Comparison of ENCODE assay signal across 23 cellular contexts in genomic region chr7:38846280-38846679, GRCh38.
DNase-seq lines count a peak whose midpoint lies in the region; ATAC-seq, FAIRE-seq and TF ChIP-seq lines count a peak whose summit lies in the region.
"Had no signal": no experiment of that assay in that cellular context is flagged by ENCODE, and none has a peak within 500 bp of the region (broad histone marks: within the 10 kb centered on the region; RNA-seq: fewer than 3 reads in every experiment).

No MANE protein-coding gene starts in this region.

- H3K23ac ChIP-seq in mesenchymal stem cell (ENCODE audit: low read length in 2 of 2): no peak overlapping the region

- H3K4ac ChIP-seq in mesenchymal stem cell (ENCODE audit: low read depth in 1 of 2, low read length in 2 of 2): no peak overlapping the region

- no peak for TF ChIP-seq POLR2A in H54 (IDR thresholded peaks at IDR 0.05; ENCODE audit: low read depth, low read length)

- H3K18ac ChIP-seq in mesenchymal stem cell (ENCODE audit: low read depth in 1 of 2, low read length in 2 of 2): no peak overlapping the region

- H3K4me1 ChIP-seq in astrocyte (ENCODE audit: insufficient read depth, low read length) (peaks cover 1% of the 10 kb centered on the region), mesenchymal stem cell (ENCODE audit: control insufficient read depth, insufficient read depth, low read depth, low read length) (no peaks in the 10 kb centered on the region)
- H3K4me1 ChIP-seq: parathyroid adenoma had no signal

- POLR2A ChIA-PET in BJ (lab: Charles Lee): no interaction called here
- POLR2A ChIA-PET in T-cell (lab: Charles Lee): no interaction called here

- no peak overlapping the region for H4K91ac ChIP-seq in mesenchymal stem cell (ENCODE audit: low read length)

- H2AFZ ChIP-seq in astrocyte (ENCODE audit: low read depth, low read length): no peak overlapping the region
- no peak overlapping the region for H2AFZ ChIP-seq in mesenchymal stem cell (ENCODE audit: low read depth, low read length)
- H2AFZ ChIP-seq: GM23248, parathyroid adenoma had no signal

- WGBS in mesenchymal stem cell: 85% methylated on average over 7 of the region's 7 CpGs

- H3K36me3 ChIP-seq in BJ (ENCODE audit: control insufficient read depth, insufficient read depth, low read length): peaks cover 1% of the 10 kb centered on the region; the same call in 1 of the 2 replicates
- no peaks in the 10 kb centered on the region for H3K36me3 ChIP-seq in astrocyte (ENCODE audit: insufficient read depth, low read length)
- H3K36me3 ChIP-seq in mesenchymal stem cell (ENCODE audit: control insufficient read depth in 1 of 2, insufficient read depth in 2 of 2, low read depth in 1 of 2, low read length in 2 of 2): peaks cover 4 to 7% of the 10 kb centered on the region in 2 experiments
- H3K36me3 ChIP-seq: cardiac muscle cell had no signal

- H3K27ac ChIP-seq in astrocyte (ENCODE audit: low read depth, low read length) (no peak overlapping the region), mesenchymal stem cell (ENCODE audit: low read length, poor library complexity, severe bottlenecking) (no peak overlapping the region)
- H3K27ac ChIP-seq: BLaER1 treated with 17β-estradiol and CSF1 and Interleukin-3, amounts not matched to agents 10 nM and 100 nM; cardiac muscle cell; GM23248; parathyroid adenoma had no signal

- H3K4me3 ChIP-seq in BJ (ENCODE audit: low read depth, low read length) (no peak overlapping the region), astrocyte (ENCODE audit: insufficient read depth, low read depth, low read length) (no peak overlapping the region), mesenchymal stem cell (ENCODE audit: insufficient read depth in 1 of 2, low read depth in 1 of 2, low read length in 2 of 2) (no peak overlapping the region)
- H3K4me3 ChIP-seq: BLaER1 treated with 17β-estradiol and CSF1 and Interleukin-3, amounts not matched to agents 10 nM and 100 nM; cardiac muscle cell; GM23248 had no signal

- H3K27me3 Mint-ChIP-seq in astrocyte (ENCODE audit: low read depth, unreplicated experiment) (no peaks in the 10 kb centered on the region), T-cell (no peaks in the 10 kb centered on the region)
- H3K27me3 Mint-ChIP-seq: activated naive CD8-positive, alpha-beta T cell treated with anti-CD3 and anti-CD28 coated beads, Interleukin-2, amount 50 U/mL, for 24 hours; activated T-helper 17 cell treated with anti-CD3 and anti-CD28 coated beads, Interleukin-2, amount 50 U/mL, for 72 hours; naive thymus-derived CD4-positive, alpha-beta T cell had no signal

- H2BK5ac ChIP-seq in mesenchymal stem cell (ENCODE audit: low read depth, low read length, poor library complexity, severe bottlenecking): no peak overlapping the region

- no peak overlapping the region for H4K8ac ChIP-seq in mesenchymal stem cell (ENCODE audit: low read length)

- FAIRE-seq in H54 (lab: Jason Lieb, UNC) (peak; percentile 38), astrocyte (lab: Jason Lieb, UNC) (no peak)
- FAIRE-seq: GM18507, keratinocyte had no signal

- H3K9me3 ChIP-seq in astrocyte (ENCODE audit: insufficient read depth, low read depth, low read length): no peaks in the 10 kb centered on the region
- no peaks in the 10 kb centered on the region for H3K9me3 ChIP-seq in mesenchymal stem cell (ENCODE audit: control insufficient read depth, low read length)
- H3K9me3 ChIP-seq: BLaER1 treated with 17β-estradiol and CSF1 and Interleukin-3, amounts not matched to agents 10 nM and 100 nM had no signal

- ATAC-seq in T-cell (replicated peaks in 1 of 4): no peak
- ATAC-seq in GM18511 (IDR thresholded peaks at IDR 0.05; ENCODE audit: unreplicated experiment): no peak
- ATAC-seq: activated naive CD8-positive, alpha-beta T cell treated with anti-CD3 and anti-CD28 coated beads, Interleukin-2, amount 50 U/mL, for 24 hours; activated T-helper 17 cell treated with anti-CD3 and anti-CD28 coated beads, Interleukin-2, amount 50 U/mL, for 72 hours; naive thymus-derived CD4-positive, alpha-beta T cell had no signal

- no peaks in the 10 kb centered on the region for H3K27me3 ChIP-seq in BJ (ENCODE audit: control insufficient read depth, insufficient read depth, low read length)
- H3K27me3 ChIP-seq in astrocyte (ENCODE audit: insufficient read depth, low read length): no peaks in the 10 kb centered on the region
- no peaks in the 10 kb centered on the region for H3K27me3 ChIP-seq in mesenchymal stem cell (ENCODE audit: control insufficient read depth in 1 of 2, insufficient read depth in 1 of 2, low read length in 2 of 2)
- H3K27me3 ChIP-seq: BLaER1 treated with 17β-estradiol and CSF1 and Interleukin-3, amounts not matched to agents 10 nM and 100 nM; cardiac muscle cell had no signal

- CTCF ChIA-PET in BJ (lab: Yijun Ruan, JAX): interaction anchor here (1.0 kb wide), 1 partner anchor 41 kb away, joined by 3 read pairs; no protein-coding TSS in a partner anchor
- CTCF ChIA-PET in T-cell (lab: Charles Lee): no interaction called here

- no peaks in the 10 kb centered on the region for H3K79me2 ChIP-seq in astrocyte (ENCODE audit: insufficient read depth, low read length)

- H3K4me1 Mint-ChIP-seq in astrocyte (ENCODE audit: low read depth, unreplicated experiment): peaks cover 5% of the 10 kb centered on the region
- H3K4me1 Mint-ChIP-seq in T-cell: peaks cover 16 to 26% (median 23%) of the 10 kb centered on the region in 3 donors
- H3K4me1 Mint-ChIP-seq: activated T-helper 17 cell treated with anti-CD3 and anti-CD28 coated beads, Interleukin-2, amount 50 U/mL, for 72 hours had no signal

- no peak overlapping the region for H2BK120ac ChIP-seq in mesenchymal stem cell (ENCODE audit: low read depth, low read length)

- H2AK5ac ChIP-seq in mesenchymal stem cell (ENCODE audit: low read length, severe bottlenecking): no peak overlapping the region

- H3K36me3 Mint-ChIP-seq in astrocyte (ENCODE audit: low read depth, unreplicated experiment): peaks cover 4% of the 10 kb centered on the region
- peaks cover 39% of the 10 kb centered on the region for H3K36me3 Mint-ChIP-seq in T-cell

- H3K4me2 ChIP-seq in astrocyte (ENCODE audit: low read length) (peak overlapping the region; percentile 25), mesenchymal stem cell (ENCODE audit: low read length, poor library complexity, severe bottlenecking) (no peak overlapping the region)
- H3K4me2 ChIP-seq: BLaER1 treated with 17β-estradiol and CSF1 and Interleukin-3, amounts not matched to agents 10 nM and 100 nM had no signal

- peak; percentile 79 for DNase-seq in BJ (ENCODE audit: low read depth)
- DNase-seq in H54 (ENCODE audit: insufficient read length, low spot score): no peak
- peak; percentile 75 for DNase-seq in astrocyte (ENCODE audit: low read depth)
- DNase-seq in mesenchymal stem cell: peak; percentile 17
- no peak for DNase-seq in GF-D8 (lab: John Stamatoyannopoulos, UW)
- DNase-seq in NCI-H526 treated with DMSO at 0.1 percent for 48 hours (lab: John Stamatoyannopoulos, UW): no peak
- no peak for DNase-seq in T-cell
- DNase-seq: activated naive CD8-positive, alpha-beta T cell treated with anti-CD3 and anti-CD28 coated beads, Interleukin-2, amount 50 U/mL, for 24 hours; GM23248; mammary epithelial cell; naive thymus-derived CD4-positive, alpha-beta T cell; NCI-H1048; NCI-H2029 treated with DMSO at 0.1 percent for 48 hours; NCI-H524 treated with DMSO at 0.1 percent for 48 hours; stimulated activated CD4-positive, alpha-beta T cell treated with anti-CD3 and anti-CD28 coated beads, Interleukin-4, amount 100 ng/mL, for 24 hours; T-helper 9 cell had no signal

- no peak overlapping the region for H3K14ac ChIP-seq in mesenchymal stem cell (ENCODE audit: low read length in 2 of 2)

- TF ChIP-seq CTCF in BJ (IDR thresholded peaks at IDR 0.05; ENCODE audit: insufficient read depth, low read depth, low read length): no peak
- no peak for TF ChIP-seq CTCF in astrocyte (IDR thresholded peaks at IDR 0.05; ENCODE audit: insufficient read depth, low read depth, low read length)

- H3K9me3 Mint-ChIP-seq in astrocyte (ENCODE audit: unreplicated experiment) (no peaks in the 10 kb centered on the region), T-cell (peaks cover 0 to 5% (median 0%) of the 10 kb centered on the region in 3 donors)

- H3K9ac ChIP-seq in astrocyte (ENCODE audit: low read length) (no peak overlapping the region), mesenchymal stem cell (ENCODE audit: low read length) (no peak overlapping the region)
- H3K9ac ChIP-seq: BLaER1 treated with 17β-estradiol and CSF1 and Interleukin-3, amounts not matched to agents 10 nM and 100 nM; GM23248; parathyroid adenoma had no signal

- H3K79me1 ChIP-seq in mesenchymal stem cell (replicated peaks; ENCODE audit: low read length, poor library complexity, severe bottlenecking): peaks cover 26% of the 10 kb centered on the region

- H3K27ac Mint-ChIP-seq in astrocyte (ENCODE audit: unreplicated experiment) (no peak overlapping the region), T-cell (no peak overlapping the region)
- H3K27ac Mint-ChIP-seq: activated naive CD8-positive, alpha-beta T cell treated with anti-CD3 and anti-CD28 coated beads, Interleukin-2, amount 50 U/mL, for 24 hours; activated T-helper 17 cell treated with anti-CD3 and anti-CD28 coated beads, Interleukin-2, amount 50 U/mL, for 72 hours; naive thymus-derived CD4-positive, alpha-beta T cell had no signal

- H3K4me3 Mint-ChIP-seq in astrocyte (ENCODE audit: unreplicated experiment) (no peak overlapping the region), T-cell (no peak overlapping the region)
- H3K4me3 Mint-ChIP-seq: activated naive CD8-positive, alpha-beta T cell treated with anti-CD3 and anti-CD28 coated beads, Interleukin-2, amount 50 U/mL, for 24 hours; activated T-helper 17 cell treated with anti-CD3 and anti-CD28 coated beads, Interleukin-2, amount 50 U/mL, for 72 hours; naive thymus-derived CD4-positive, alpha-beta T cell had no signal

- no peak overlapping the region for H2BK12ac ChIP-seq in mesenchymal stem cell (ENCODE audit: low read length in 2 of 2)

- H4K20me1 ChIP-seq in astrocyte (ENCODE audit: insufficient read depth, low read length): peaks cover 15% of the 10 kb centered on the region

- H2BK15ac ChIP-seq in mesenchymal stem cell (ENCODE audit: low read depth, poor library complexity, severe bottlenecking): no peak overlapping the region

Comparison
In these comparisons a context has a peak if more than half of its experiments do, and no peak if none do; other contexts are left out.
1. DNase-seq: peak in BJ (single experiment), astrocyte (single experiment) and mesenchymal stem cell (single experiment); none in H54 (single experiment), GF-D8 (single experiment), NCI-H526 treated with DMSO at 0.1 percent for 48 hours (single experiment) and T-cell (0 of 34).